In the genomic region with DNA sequence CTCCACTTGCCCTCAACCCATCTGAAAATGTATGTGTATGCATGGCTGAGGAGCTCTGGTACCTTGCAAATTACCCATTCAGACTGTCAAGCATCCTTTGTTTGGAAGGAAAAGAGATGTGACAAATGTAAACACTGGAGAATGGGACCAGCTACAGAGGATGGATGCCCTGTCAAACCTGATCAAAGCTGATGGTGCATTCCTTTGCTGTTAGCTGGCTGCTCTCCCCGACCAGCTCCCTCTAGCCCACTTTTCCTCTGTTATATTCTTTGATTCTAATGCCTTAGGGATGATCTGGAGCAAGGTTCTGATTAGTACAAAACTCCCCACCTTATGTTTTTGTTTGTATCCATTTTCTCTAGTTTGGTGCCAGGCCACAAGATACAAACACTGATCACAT, we compare ENCODE assay signal across 19 cellular contexts.
DNase-seq lines count a peak whose midpoint lies in the region; ATAC-seq and TF ChIP-seq lines count a peak whose summit lies in the region.
"Had no signal": no experiment of that assay in that cellular context is flagged by ENCODE, and none has a peak within 500 bp of the region (broad histone marks: within the 10 kb centered on the region; RNA-seq: fewer than 3 reads in every experiment).

No MANE protein-coding gene starts in this region.

- H3K56ac ChIP-seq in mesendoderm (ENCODE audit: low read length) = no peak overlapping the region

- H3K79me1 ChIP-seq in mesendoderm (ENCODE audit: low read length) = no peaks in the 10 kb centered on the region

- no peak overlapping the region for H3K4ac ChIP-seq in mesendoderm (ENCODE audit: low read depth, low read length)

- no peak overlapping the region for H4K8ac ChIP-seq in mesendoderm (ENCODE audit: low read depth, low read length)

- TF ChIP-seq CTCF in GM20000 (IDR thresholded peaks at IDR 0.05; ENCODE audit: extremely low read depth, missing control alignments) (no peak), osteocyte (IDR thresholded peaks at IDR 0.05) (no peak)

- no peak overlapping the region for H3K23ac ChIP-seq in mesendoderm (ENCODE audit: low read length)

- no CpG with 5 or more reads among the region's 1 CpG for WGBS in mesendoderm (ENCODE audit: extremely low coverage, insufficient coverage, low lambda C conversion rate)

- H3K4me3 ChIP-seq in mesendoderm (ENCODE audit: low read length) = no peak overlapping the region

- H3K36me3 ChIP-seq in mesendoderm (ENCODE audit: control insufficient read depth, insufficient read depth, low read length) = no peaks in the 10 kb centered on the region

- no peak overlapping the region for H3K4me2 ChIP-seq in mesendoderm (ENCODE audit: low read length)

- no peak overlapping the region for H2BK5ac ChIP-seq in mesendoderm (ENCODE audit: low read length)

- no peak overlapping the region for H3K18ac ChIP-seq in mesendoderm (ENCODE audit: low read length)

- H4K5ac ChIP-seq in mesendoderm (ENCODE audit: low read length) = no peak overlapping the region

- DNase-seq in NCI-H748 (lab: John Stamatoyannopoulos, UW; ENCODE audit: unreplicated experiment) = peak; percentile 5
- no peak for DNase-seq in NCI-H748 treated with DMSO at 0.1 percent for 48 hours (lab: John Stamatoyannopoulos, UW)
- peak; percentile 26 for DNase-seq in SW480 (ENCODE audit: low spot score)
- DNase-seq in mesendoderm = peak; percentile 17
- no peak for DNase-seq in GM20000 (ENCODE audit: low spot score)
- no peak for DNase-seq in osteocyte (ENCODE audit: extremely low spot score, unreplicated experiment)
- DNase-seq: AML-193, IMR-90, NCI-H1048, NCI-H1436, NCI-H2029, NCI-H2171, NCI-H774, SIG-M5 had no signal

- no peaks in the 10 kb centered on the region for H3K36me3 Mint-ChIP-seq in stimulated activated memory B cell treated with anti-CD40 and anti-IgM and Interleukin-4, amounts not matched to agents 10 μg/mL and 1 μg/mL and 100 μg/mL, for 72 hours
- H3K36me3 Mint-ChIP-seq in osteocyte (ENCODE audit: unreplicated experiment) = peaks cover 13% of the 10 kb centered on the region

- H3K4me3 Mint-ChIP-seq in stimulated activated memory B cell treated with anti-CD40 and anti-IgM and Interleukin-4, amounts not matched to agents 10 μg/mL and 1 μg/mL and 100 μg/mL, for 72 hours = no peak overlapping the region
- H3K4me3 Mint-ChIP-seq in osteocyte (ENCODE audit: unreplicated experiment) = no peak overlapping the region

- no peak overlapping the region for H2AK5ac ChIP-seq in mesendoderm (ENCODE audit: low read length)

- H3K9me3 Mint-ChIP-seq in stimulated activated memory B cell treated with anti-CD40 and anti-IgM and Interleukin-4, amounts not matched to agents 10 μg/mL and 1 μg/mL and 100 μg/mL, for 72 hours = peaks cover 3% of the 10 kb centered on the region
- peaks cover 36% of the 10 kb centered on the region for H3K9me3 Mint-ChIP-seq in osteocyte (ENCODE audit: unreplicated experiment)

- H3K9ac ChIP-seq in mesendoderm (ENCODE audit: low read length) = no peak overlapping the region

- no peak for ATAC-seq in stimulated activated memory B cell treated with anti-CD40 and anti-IgM and Interleukin-4, amounts not matched to agents 10 μg/mL and 1 μg/mL and 100 μg/mL, for 72 hours
- ATAC-seq in HG03469 (IDR thresholded peaks at IDR 0.05; ENCODE audit: unreplicated experiment) = no peak

- H3K27ac Mint-ChIP-seq in stimulated activated memory B cell treated with anti-CD40 and anti-IgM and Interleukin-4, amounts not matched to agents 10 μg/mL and 1 μg/mL and 100 μg/mL, for 72 hours = no peak overlapping the region
- H3K27ac Mint-ChIP-seq in osteocyte (ENCODE audit: unreplicated experiment) = no peak overlapping the region

- H2BK15ac ChIP-seq in mesendoderm (replicated peaks; ENCODE audit: low read depth) = no peak overlapping the region

- H3K27me3 ChIP-seq in mesendoderm (ENCODE audit: insufficient read depth, low read length, poor library complexity) = no peaks in the 10 kb centered on the region

- no peak overlapping the region for H3K27ac ChIP-seq in mesendoderm (ENCODE audit: low read depth, low read length)
- H3K27ac ChIP-seq: 22Rv1, C4-2B, RWPE1 had no signal

- peaks cover 8% of the 10 kb centered on the region for H3K27me3 Mint-ChIP-seq in stimulated activated memory B cell treated with anti-CD40 and anti-IgM and Interleukin-4, amounts not matched to agents 10 μg/mL and 1 μg/mL and 100 μg/mL, for 72 hours
- H3K27me3 Mint-ChIP-seq in osteocyte (ENCODE audit: unreplicated experiment) = no peaks in the 10 kb centered on the region

- no peaks in the 10 kb centered on the region for H3K4me1 ChIP-seq in mesendoderm (ENCODE audit: control insufficient read depth, low read depth, low read length)

- H2BK120ac ChIP-seq in mesendoderm (ENCODE audit: low read depth, low read length) = no peak overlapping the region

- H3K79me2 ChIP-seq in mesendoderm (ENCODE audit: control insufficient read depth, insufficient read depth, low read length) = no peaks in the 10 kb centered on the region

- H3K4me1 Mint-ChIP-seq in stimulated activated memory B cell treated with anti-CD40 and anti-IgM and Interleukin-4, amounts not matched to agents 10 μg/mL and 1 μg/mL and 100 μg/mL, for 72 hours = no peaks in the 10 kb centered on the region
- peaks cover 16% of the 10 kb centered on the region for H3K4me1 Mint-ChIP-seq in osteocyte (ENCODE audit: unreplicated experiment)

Comparison
In these comparisons a context has a peak if more than half of its experiments do, and no peak if none do; other contexts are left out.
1. DNase-seq: peak in NCI-H748 (single experiment), SW480 (single experiment) and mesendoderm (single experiment); none in NCI-H748 treated with DMSO at 0.1 percent for 48 hours (single experiment), GM20000 (single experiment) and osteocyte (single experiment).